Comparison of ENCODE assay signal across 23 cellular contexts in the genomic region with DNA sequence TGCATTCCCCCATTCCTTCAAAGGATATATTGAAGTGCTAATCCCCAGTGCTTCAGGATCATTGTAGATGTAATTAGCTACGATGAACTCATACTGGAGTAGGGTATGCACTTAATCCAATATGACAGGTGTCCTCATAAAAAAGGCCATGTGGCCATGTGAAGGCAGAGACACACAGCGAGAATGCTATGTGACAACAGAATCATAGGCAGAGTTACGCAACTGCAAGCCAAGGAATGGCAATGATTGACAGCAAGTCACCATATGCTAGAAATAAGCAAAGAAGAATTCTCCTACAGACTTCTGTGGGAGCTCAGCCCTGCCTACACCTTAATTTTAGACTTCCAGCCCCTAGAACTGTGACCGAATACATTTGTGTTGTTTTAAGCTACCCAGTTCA.
DNase-seq lines count a peak whose midpoint lies in the region; ATAC-seq and TF ChIP-seq lines count a peak whose summit lies in the region.
"Had no signal": no experiment of that assay in that cellular context is flagged by ENCODE, and none has a peak within 500 bp of the region (broad histone marks: within the 10 kb centered on the region; RNA-seq: fewer than 3 reads in every experiment).

No MANE protein-coding gene starts in this region.

- H2BK12ac ChIP-seq in trophoblast cell (ENCODE audit: low read length): no peak overlapping the region

- TF ChIP-seq EP300 in Ishikawa (IDR thresholded peaks at IDR 0.05; ENCODE audit: borderline replicate concordance): no peak
- no peak for TF ChIP-seq EP300 in gastroesophageal sphincter (IDR thresholded peaks at IDR 0.05)

- H2BK120ac ChIP-seq in trophoblast cell (ENCODE audit: insufficient read depth, low read length, poor library complexity): no peak overlapping the region

- TF ChIP-seq RAD21 in Ishikawa (IDR thresholded peaks at IDR 0.05; ENCODE audit: low read depth): no peak

- no peak for TF ChIP-seq POLR2A in gastroesophageal sphincter (IDR thresholded peaks at IDR 0.05)

- intact Hi-C loops in posterior cingulate gyrus (cut with DNase I): no loop called here

- no peak overlapping the region for H4K12ac ChIP-seq in trophoblast cell (ENCODE audit: low read depth, low read length)

- H3K9me3 ChIP-seq in trophoblast cell (ENCODE audit: insufficient read depth, low read depth, low read length): no peaks in the 10 kb centered on the region
- H3K9me3 ChIP-seq in gastroesophageal sphincter: no peaks in the 10 kb centered on the region
- H3K9me3 ChIP-seq: BLaER1 treated with 17β-estradiol and CSF1 and Interleukin-3, amounts not matched to agents 10 nM and 100 nM had no signal

- H3K27ac ChIP-seq in trophoblast cell (ENCODE audit: low read depth, low read length): no peak overlapping the region
- H3K27ac ChIP-seq in gastroesophageal sphincter: no peak overlapping the region
- H3K27ac ChIP-seq: BLaER1 treated with 17β-estradiol and CSF1 and Interleukin-3, amounts not matched to agents 10 nM and 100 nM; KMS-11 had no signal

- no peak overlapping the region for H2AK5ac ChIP-seq in trophoblast cell (ENCODE audit: low read length)

- H3K18ac ChIP-seq in trophoblast cell (ENCODE audit: low read length): no peak overlapping the region

- H3K27me3 ChIP-seq in trophoblast cell (ENCODE audit: insufficient read depth, low read length) (no peaks in the 10 kb centered on the region), gastroesophageal sphincter (no peaks in the 10 kb centered on the region), H7 (ENCODE audit: control insufficient read depth, insufficient read depth, low read length) (no peaks in the 10 kb centered on the region)
- H3K27me3 ChIP-seq: BLaER1 treated with 17β-estradiol and CSF1 and Interleukin-3, amounts not matched to agents 10 nM and 100 nM had no signal

- no peak for ATAC-seq in gastroesophageal sphincter
- ATAC-seq: CD8-positive, alpha-beta T cell; PC-3 had no signal

- no peak overlapping the region for H3K4me2 ChIP-seq in trophoblast cell (ENCODE audit: low read length)
- H3K4me2 ChIP-seq: BLaER1 treated with 17β-estradiol and CSF1 and Interleukin-3, amounts not matched to agents 10 nM and 100 nM; KMS-11 had no signal

- no peak for TF ChIP-seq CTCF in gastroesophageal sphincter (IDR thresholded peaks at IDR 0.05)

- H3K23ac ChIP-seq in trophoblast cell (ENCODE audit: low read length): no peak overlapping the region

- H3K9ac ChIP-seq in trophoblast cell (ENCODE audit: low read length): no peak overlapping the region
- H3K9ac ChIP-seq: BLaER1 treated with 17β-estradiol and CSF1 and Interleukin-3, amounts not matched to agents 10 nM and 100 nM; KMS-11 had no signal

- H4K91ac ChIP-seq in trophoblast cell (ENCODE audit: low read depth, low read length): no peak overlapping the region

- H2AFZ ChIP-seq in trophoblast cell (ENCODE audit: insufficient read depth, low read length, poor library complexity): no peak overlapping the region

- H3K79me2 ChIP-seq in trophoblast cell (ENCODE audit: control insufficient read depth, insufficient read depth, low read length, poor library complexity): no peaks in the 10 kb centered on the region

- H2BK5ac ChIP-seq in trophoblast cell (ENCODE audit: low read depth, low read length, poor library complexity): no peak overlapping the region

- H3K4me3 ChIP-seq in trophoblast cell (ENCODE audit: low read depth, low read length): no peak overlapping the region
- no peak overlapping the region for H3K4me3 ChIP-seq in gastroesophageal sphincter
- no peak overlapping the region for H3K4me3 ChIP-seq in H7 (ENCODE audit: insufficient read depth, low read depth, low read length)
- H3K4me3 ChIP-seq: BLaER1 treated with 17β-estradiol and CSF1 and Interleukin-3, amounts not matched to agents 10 nM and 100 nM had no signal

- DNase-seq in D341Med (ENCODE audit: low spot score): peak; percentile 24
- peak; percentile 58 for DNase-seq in SK-N-DZ (ENCODE audit: low spot score)
- DNase-seq in trophoblast cell: peak; percentile 2 to 71
- no peak for DNase-seq in cerebellar nuclear complex (lab: John Stamatoyannopoulos, UW)
- no peak for DNase-seq in posterior cingulate gyrus
- DNase-seq in H7: no peak
- DNase-seq: Calu3; CD8-positive, alpha-beta T cell; DMS79; HCEC 1CT; NCI-H1092; NCI-H146; NCI-H2081; NCI-H2171 treated with DMSO at 0.1 percent for 48 hours; NCI-H446; NCI-H748 treated with DMSO at 0.1 percent for 48 hours; PC-3; RPMI8226; SIG-M5 had no signal

- H3K4ac ChIP-seq in trophoblast cell (ENCODE audit: low read depth, low read length): no peak overlapping the region

- WGBS in trophoblast cell (ENCODE audit: extremely low coverage, insufficient coverage, insufficient read length): no CpG with 5 or more reads among the region's 4 CpGs
- 80 to 91% methylated on average over 4 of the region's 4 CpGs for WGBS in gastroesophageal sphincter (ENCODE audit: low coverage in 1 of 2), 2 donors

- H3K4me1 ChIP-seq in trophoblast cell (ENCODE audit: control insufficient read depth in 1 of 2, insufficient read depth in 2 of 2, low read length in 2 of 2) (no peaks in the 10 kb centered on the region), gastroesophageal sphincter (no peaks in the 10 kb centered on the region)
- H3K4me1 ChIP-seq: BLaER1 treated with 17β-estradiol and CSF1 and Interleukin-3, amounts not matched to agents 10 nM and 100 nM had no signal

- H3K36me3 ChIP-seq in trophoblast cell (ENCODE audit: control insufficient read depth in 1 of 2, insufficient read depth in 2 of 2, low read length in 2 of 2) (no peaks in the 10 kb centered on the region), gastroesophageal sphincter (no peaks in the 10 kb centered on the region), H7 (replicated peaks; ENCODE audit: control insufficient read depth, insufficient read depth, low read length) (no peaks in the 10 kb centered on the region)
- H3K36me3 ChIP-seq: BLaER1 treated with 17β-estradiol and CSF1 and Interleukin-3, amounts not matched to agents 10 nM and 100 nM had no signal

- no peak overlapping the region for H3K14ac ChIP-seq in trophoblast cell (ENCODE audit: low read length)

- no peak overlapping the region for H4K8ac ChIP-seq in trophoblast cell (ENCODE audit: low read depth, low read length)

- H3K79me1 ChIP-seq in trophoblast cell (ENCODE audit: low read length): no peaks in the 10 kb centered on the region

TF ChIP-seq in Ishikawa, 13 proteins besides CTCF, POLR2A, EP300 and RAD21:
- peak; percentile 76 for TF ChIP-seq CEBPB (IDR thresholded peaks at IDR 0.05)
- TF ChIP-seq, protein P1, sequence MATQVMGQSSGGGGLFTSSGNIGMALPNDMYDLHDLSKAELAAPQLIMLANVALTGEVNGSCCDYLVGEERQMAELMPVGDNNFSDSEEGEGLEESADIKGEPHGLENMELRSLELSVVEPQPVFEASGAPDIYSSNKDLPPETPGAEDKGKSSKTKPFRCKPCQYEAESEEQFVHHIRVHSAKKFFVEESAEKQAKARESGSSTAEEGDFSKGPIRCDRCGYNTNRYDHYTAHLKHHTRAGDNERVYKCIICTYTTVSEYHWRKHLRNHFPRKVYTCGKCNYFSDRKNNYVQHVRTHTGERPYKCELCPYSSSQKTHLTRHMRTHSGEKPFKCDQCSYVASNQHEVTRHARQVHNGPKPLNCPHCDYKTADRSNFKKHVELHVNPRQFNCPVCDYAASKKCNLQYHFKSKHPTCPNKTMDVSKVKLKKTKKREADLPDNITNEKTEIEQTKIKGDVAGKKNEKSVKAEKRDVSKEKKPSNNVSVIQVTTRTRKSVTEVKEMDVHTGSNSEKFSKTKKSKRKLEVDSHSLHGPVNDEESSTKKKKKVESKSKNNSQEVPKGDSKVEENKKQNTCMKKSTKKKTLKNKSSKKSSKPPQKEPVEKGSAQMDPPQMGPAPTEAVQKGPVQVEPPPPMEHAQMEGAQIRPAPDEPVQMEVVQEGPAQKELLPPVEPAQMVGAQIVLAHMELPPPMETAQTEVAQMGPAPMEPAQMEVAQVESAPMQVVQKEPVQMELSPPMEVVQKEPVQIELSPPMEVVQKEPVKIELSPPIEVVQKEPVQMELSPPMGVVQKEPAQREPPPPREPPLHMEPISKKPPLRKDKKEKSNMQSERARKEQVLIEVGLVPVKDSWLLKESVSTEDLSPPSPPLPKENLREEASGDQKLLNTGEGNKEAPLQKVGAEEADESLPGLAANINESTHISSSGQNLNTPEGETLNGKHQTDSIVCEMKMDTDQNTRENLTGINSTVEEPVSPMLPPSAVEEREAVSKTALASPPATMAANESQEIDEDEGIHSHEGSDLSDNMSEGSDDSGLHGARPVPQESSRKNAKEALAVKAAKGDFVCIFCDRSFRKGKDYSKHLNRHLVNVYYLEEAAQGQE (IDR thresholded peaks at IDR 0.05; ENCODE audit: low read depth): no peak

Comparison
In these comparisons a context has a peak if more than half of its experiments do, and no peak if none do; other contexts are left out.
1. DNase-seq: peak in D341Med (single experiment), SK-N-DZ (single experiment) and trophoblast cell (2 of 2); none in cerebellar nuclear complex (0 of 2), posterior cingulate gyrus (0 of 10) and H7 (single experiment).